ENCODE assay signal across 21 cellular contexts in genomic region chr3:126114406-126115386, GRCh38. TPM values are rescaled to one million over a fixed set of nuclear protein-coding genes. Genes with fewer than 3 reads are reported as not detected.
DNase-seq lines count a peak whose midpoint lies in the region; ATAC-seq and TF ChIP-seq lines count a peak whose summit lies in the region.
"Had no signal": no experiment of that assay in that cellular context is flagged by ENCODE, and none has a peak within 500 bp of the region (broad histone marks: within the 10 kb centered on the region; RNA-seq: fewer than 3 reads in every experiment).

No MANE protein-coding gene starts in this region.

- H3K4me2 ChIP-seq in smooth muscle cell, result no peak overlapping the region

- H4K20me1 ChIP-seq in smooth muscle cell (ENCODE audit: low read depth), result no peaks in the 10 kb centered on the region

- intact Hi-C loops in cardiac septum (cut with DNase I) (no loop called here), left ventricle myocardium superior (cut with micrococcal nuclease) (no loop called here), transverse colon (cut with DNase I; ENCODE audit: low total_unique reads) (no loop called here)

- DNase-seq in cardiac septum (ENCODE audit: low spot score) (peak; percentile 72), left ventricle myocardium superior (no peak), RWPE2 (ENCODE audit: low spot score) (peak; percentile 38), mesenteric fat pad (ENCODE audit: low spot score) (peak; percentile 88), transverse colon (peak; percentile 4), smooth muscle cell (lab: John Stamatoyannopoulos, UW; ENCODE audit: unreplicated experiment) (no peak), DMS53 (lab: John Stamatoyannopoulos, UW) (no peak)
- DNase-seq: activated CD8-positive, alpha-beta memory T cell treated with anti-CD3 and anti-CD28 coated beads for 24 hours; CD8-positive, alpha-beta T cell; central memory CD4-positive, alpha-beta T cell; midbrain; naive thymus-derived CD4-positive, alpha-beta T cell; NCI-H226; NCI-H774; small intestine; stimulated activated CD4-positive, alpha-beta T cell treated with anti-CD3 and anti-CD28 coated beads, Interleukin-1b, Interleukin-23, amount 100 ng/mL, for 48 hours; T1000 had no signal

- in situ Hi-C loops in transverse colon (cut with MboI; ENCODE audit: low pct_ligation_motif_present in 1 of 4, low pct_unique_long_range_greater_than_20kb in 1 of 4, low sequenced_read_pairs in 3 of 4), result no loop called here

- H3K79me2 ChIP-seq in smooth muscle cell (ENCODE audit: low read depth), result no peaks in the 10 kb centered on the region

- H3K9ac ChIP-seq in smooth muscle cell (ENCODE audit: low read depth), result no peak overlapping the region

- 80 to 89% methylated on average over 3 to 18 of the region's 18 CpGs for WGBS in transverse colon (ENCODE audit: low coverage in 1 of 2), 2 donors
- WGBS in smooth muscle cell (ENCODE audit: low lambda C conversion rate), result 92% methylated on average over 17 of the region's 18 CpGs

- TF ChIP-seq EP300 in transverse colon (IDR thresholded peaks at IDR 0.05; ENCODE audit: low read depth), result no peak

- H3K27ac ChIP-seq in RWPE2 (ENCODE audit: poor library complexity, severe bottlenecking), result no peak overlapping the region
- no peak overlapping the region for H3K27ac ChIP-seq in transverse colon
- H3K27ac ChIP-seq in smooth muscle cell (ENCODE audit: low read depth), result no peak overlapping the region
- H3K27ac ChIP-seq: left lung, VCaP had no signal

- H3K27me3 ChIP-seq in RWPE2 (ENCODE audit: insufficient read depth, poor library complexity, severe bottlenecking) (no peaks in the 10 kb centered on the region), transverse colon (no peaks in the 10 kb centered on the region), smooth muscle cell (ENCODE audit: low read depth) (no peaks in the 10 kb centered on the region)
- H3K27me3 ChIP-seq: left lung had no signal

- no peak overlapping the region for H2AFZ ChIP-seq in smooth muscle cell (ENCODE audit: low read depth)

- ATAC-seq in left ventricle myocardium superior (no peak), RWPE2 (ENCODE audit: low read depth) (no peak), HG03095 (IDR thresholded peaks at IDR 0.05; ENCODE audit: unreplicated experiment) (no peak)
- ATAC-seq: CD8-positive, alpha-beta T cell; esophagus mucosa; left lung; naive thymus-derived CD4-positive, alpha-beta T cell had no signal

- no peak overlapping the region for H3K4me3 ChIP-seq in RWPE2 (ENCODE audit: severe bottlenecking)
- H3K4me3 ChIP-seq in transverse colon, result no peak overlapping the region
- H3K4me3 ChIP-seq in smooth muscle cell, result no peak overlapping the region
- H3K4me3 ChIP-seq: left lung had no signal

- TF ChIP-seq POLR2A in transverse colon (IDR thresholded peaks at IDR 0.05), result no peak

- no peak for TF ChIP-seq CTCF in RWPE2 (IDR thresholded peaks at IDR 0.05; ENCODE audit: poor library complexity, severe bottlenecking)
- no peak for TF ChIP-seq CTCF in transverse colon (IDR thresholded peaks at IDR 0.05)
- TF ChIP-seq CTCF in smooth muscle cell (IDR thresholded peaks at IDR 0.05; ENCODE audit: borderline replicate concordance, insufficient read depth, poor library complexity, severe bottlenecking), result no peak

- no peaks in the 10 kb centered on the region for H3K36me3 ChIP-seq in RWPE2 (ENCODE audit: low read depth)
- no peaks in the 10 kb centered on the region for H3K36me3 ChIP-seq in transverse colon
- H3K36me3 ChIP-seq in smooth muscle cell (ENCODE audit: low read depth), result no peaks in the 10 kb centered on the region
- H3K36me3 ChIP-seq: left lung had no signal

- H3K9me3 ChIP-seq in RWPE2 (ENCODE audit: severe bottlenecking), result no peaks in the 10 kb centered on the region
- H3K9me3 ChIP-seq in transverse colon, result no peaks in the 10 kb centered on the region
- no peaks in the 10 kb centered on the region for H3K9me3 ChIP-seq in smooth muscle cell (replicated peaks; ENCODE audit: low read depth)
- H3K9me3 ChIP-seq: left lung had no signal

- H3F3A ChIP-seq in smooth muscle cell (ENCODE audit: low read depth), result no peaks in the 10 kb centered on the region

- H3K4me1 ChIP-seq in RWPE2 (ENCODE audit: insufficient read depth, poor library complexity, severe bottlenecking) (no peaks in the 10 kb centered on the region), transverse colon (no peaks in the 10 kb centered on the region), smooth muscle cell (ENCODE audit: low read depth) (no peaks in the 10 kb centered on the region)
- H3K4me1 ChIP-seq: left lung had no signal

RNA-seq across cellular contexts. Expression of gene SLC41A3, which starts 30.8 kb away (rescaled TPM):
- 35.6 TPM for total RNA-seq in cardiac septum
- total RNA-seq in left ventricle myocardium superior, result 35.4 TPM
- total RNA-seq in mesenteric fat pad, result 35.7 TPM
- 10 to 100 TPM; 22.7 to 41.5 (median 29.1) TPM for total RNA-seq in transverse colon
- total RNA-seq in smooth muscle cell, result 23.9 and 25.5 TPM in 2 replicates
- polyA plus RNA-seq in smooth muscle cell, result 14.5 and 20.7 TPM in 2 replicates

Comparison
In these comparisons a context has a peak if more than half of its experiments do, and no peak if none do; other contexts are left out.
1. DNase-seq: peak in cardiac septum (single experiment), RWPE2 (single experiment), mesenteric fat pad (single experiment) and transverse colon (single experiment); none in left ventricle myocardium superior (single experiment), smooth muscle cell (single experiment) and DMS53 (single experiment).